25 cellular contexts compared by ENCODE assay signal in genomic region chr17:33438578-33438977, GRCh38.
DNase-seq lines count a peak whose midpoint lies in the region; ATAC-seq, FAIRE-seq and TF ChIP-seq lines count a peak whose summit lies in the region.
"Had no signal": no experiment of that assay in that cellular context is flagged by ENCODE, and none has a peak within 500 bp of the region (broad histone marks: within the 10 kb centered on the region; RNA-seq: fewer than 3 reads in every experiment).

No MANE protein-coding gene starts in this region.

- no peak overlapping the region for H3K18ac ChIP-seq in mesenchymal stem cell (ENCODE audit: low read depth in 1 of 2, low read length in 2 of 2)

- no peaks in the 10 kb centered on the region for H4K20me1 ChIP-seq in osteoblast (ENCODE audit: insufficient read depth, low read length)
- H4K20me1 ChIP-seq: BLaER1 treated with 17β-estradiol and CSF1 and Interleukin-3, amounts not matched to agents 10 nM and 100 nM had no signal

- no peak overlapping the region for H2AK5ac ChIP-seq in mesenchymal stem cell (ENCODE audit: low read length, severe bottlenecking)

- H3K4me2 ChIP-seq in mesenchymal stem cell (ENCODE audit: low read length, poor library complexity, severe bottlenecking) = no peak overlapping the region
- H3K4me2 ChIP-seq in osteoblast (ENCODE audit: insufficient read depth, low read length) = no peak overlapping the region
- H3K4me2 ChIP-seq: A549 had no signal

- H3K79me1 ChIP-seq in mesenchymal stem cell (replicated peaks; ENCODE audit: low read length, poor library complexity, severe bottlenecking) = no peaks in the 10 kb centered on the region

- H3K27me3 ChIP-seq in bronchial epithelial cell (ENCODE audit: control insufficient read depth, insufficient read depth, low read length) (no peaks in the 10 kb centered on the region), mesenchymal stem cell (ENCODE audit: control insufficient read depth in 1 of 2, insufficient read depth in 1 of 2, low read length in 2 of 2) (no peaks in the 10 kb centered on the region), osteoblast (ENCODE audit: insufficient read depth, low read length) (no peaks in the 10 kb centered on the region), body of pancreas (no peaks in the 10 kb centered on the region)
- H3K27me3 ChIP-seq: BE2C; BLaER1 treated with 17β-estradiol and CSF1 and Interleukin-3, amounts not matched to agents 10 nM and 100 nM had no signal

- no peak overlapping the region for H2AFZ ChIP-seq in mesenchymal stem cell (ENCODE audit: low read depth, low read length)
- no peak overlapping the region for H2AFZ ChIP-seq in osteoblast (ENCODE audit: low read length)

- H3K4ac ChIP-seq in mesenchymal stem cell (ENCODE audit: low read depth in 1 of 2, low read length in 2 of 2) = no peak overlapping the region

- TF ChIP-seq POLR2A in body of pancreas (IDR thresholded peaks at IDR 0.05) = no peak

- no peak for ATAC-seq in body of pancreas
- ATAC-seq: A549 had no signal

- no peak overlapping the region for H3K14ac ChIP-seq in mesenchymal stem cell (ENCODE audit: low read length in 2 of 2)

- peak overlapping the region; percentile 73 for H2BK120ac ChIP-seq in mesenchymal stem cell (ENCODE audit: low read depth, low read length)

- no peaks in the 10 kb centered on the region for H3K9me3 ChIP-seq in mesenchymal stem cell (ENCODE audit: control insufficient read depth, low read length)
- H3K9me3 ChIP-seq in osteoblast (ENCODE audit: low read depth, low read length) = no peaks in the 10 kb centered on the region
- H3K9me3 ChIP-seq in body of pancreas = no peaks in the 10 kb centered on the region
- H3K9me3 ChIP-seq: BE2C, HAP-1 had no signal

- H2BK12ac ChIP-seq in mesenchymal stem cell (ENCODE audit: low read length in 2 of 2) = no peak overlapping the region

- no peak for TF ChIP-seq CTCF in bronchial epithelial cell (IDR thresholded peaks at IDR 0.05; ENCODE audit: insufficient read depth, low read length, severe bottlenecking)
- TF ChIP-seq CTCF in osteoblast (IDR thresholded peaks at IDR 0.05; ENCODE audit: extremely low read depth, low read depth, low read length) = no peak
- no peak for TF ChIP-seq CTCF in body of pancreas (IDR thresholded peaks at IDR 0.05)

- H3K36me3 ChIP-seq in bronchial epithelial cell (ENCODE audit: control insufficient read depth, insufficient read depth, low read length) (no peaks in the 10 kb centered on the region), mesenchymal stem cell (ENCODE audit: control insufficient read depth in 1 of 2, insufficient read depth in 2 of 2, low read depth in 1 of 2, low read length in 2 of 2) (no peaks in the 10 kb centered on the region), osteoblast (ENCODE audit: insufficient read depth, low read length) (no peaks in the 10 kb centered on the region), body of pancreas (replicated peaks in 1 of 2; ENCODE audit: insufficient read depth in 1 of 2, low read depth in 2 of 2) (no peaks in the 10 kb centered on the region)
- H3K36me3 ChIP-seq: BE2C; BLaER1 treated with 17β-estradiol and CSF1 and Interleukin-3, amounts not matched to agents 10 nM and 100 nM; HAP-1 had no signal

- no peaks in the 10 kb centered on the region for H3K79me2 ChIP-seq in osteoblast (ENCODE audit: insufficient read depth, low read length)

- no peak overlapping the region for H3K23ac ChIP-seq in mesenchymal stem cell (ENCODE audit: low read length in 2 of 2)

- DNase-seq in NAMALWA (ENCODE audit: low spot score) (peak; percentile 2), bronchial epithelial cell (ENCODE audit: low read depth) (peak; percentile 2), mesenchymal stem cell (no peak), osteoblast (ENCODE audit: insufficient read length, low spot score, missing footprints) (peak; percentile 47), anterior cingulate cortex (lab: John Stamatoyannopoulos, UW) (no peak), body of pancreas (no peak), NCI-H524 treated with DMSO at 0.1 percent for 48 hours (lab: John Stamatoyannopoulos, UW) (no peak)
- DNase-seq: 8988T; ACHN; AML-193; BE2C; CD4-positive, alpha-beta T cell; CD8-positive, alpha-beta memory T cell; DMS 273 treated with DMSO at 0.1 percent for 48 hours; DMS53; DND-41; GOT3; HFFc6 had no signal

- intact Hi-C loops in body of pancreas (cut with DNase I) = no loop called here

- H3K9ac ChIP-seq in mesenchymal stem cell (ENCODE audit: low read length) = no peak overlapping the region
- H3K9ac ChIP-seq: BLaER1 treated with 17β-estradiol and CSF1 and Interleukin-3, amounts not matched to agents 10 nM and 100 nM had no signal

- WGBS in mesenchymal stem cell = no CpG with 5 or more reads among the region's 1 CpG
- WGBS in body of pancreas, 2 donors = 36 to 65% methylated on average over 1 of the region's 1 CpG

- no peak overlapping the region for H4K91ac ChIP-seq in mesenchymal stem cell (ENCODE audit: low read length)

- peak overlapping the region; percentile 67 for H2BK15ac ChIP-seq in mesenchymal stem cell (ENCODE audit: low read depth, poor library complexity, severe bottlenecking)

- H3K27ac ChIP-seq in mesenchymal stem cell (ENCODE audit: low read length, poor library complexity, severe bottlenecking) (no peak overlapping the region), osteoblast (ENCODE audit: low read depth, low read length) (no peak overlapping the region), body of pancreas (no peak overlapping the region)
- H3K27ac ChIP-seq: A549 had no signal

- FAIRE-seq in bronchial epithelial cell (lab: Jason Lieb, UNC) = no peak
- FAIRE-seq: A549, D721Med, G401.6, GM12892, H54 had no signal

- H3K4me3 ChIP-seq in bronchial epithelial cell (ENCODE audit: low read depth, low read length) (no peak overlapping the region), mesenchymal stem cell (ENCODE audit: insufficient read depth in 1 of 2, low read depth in 1 of 2, low read length in 2 of 2) (no peak overlapping the region), osteoblast (ENCODE audit: insufficient read depth, low read length) (no peak overlapping the region), body of pancreas (no peak overlapping the region)
- H3K4me3 ChIP-seq: A549; BLaER1 treated with 17β-estradiol and CSF1 and Interleukin-3, amounts not matched to agents 10 nM and 100 nM; HAP-1 had no signal

- H3K4me1 ChIP-seq in mesenchymal stem cell (ENCODE audit: control insufficient read depth, insufficient read depth, low read depth, low read length) = no peaks in the 10 kb centered on the region
- H3K4me1 ChIP-seq in osteoblast (ENCODE audit: insufficient read depth, low read length) = no peaks in the 10 kb centered on the region
- no peaks in the 10 kb centered on the region for H3K4me1 ChIP-seq in body of pancreas
- H3K4me1 ChIP-seq: A549, BE2C, HAP-1 had no signal

- no peak overlapping the region for H2BK5ac ChIP-seq in mesenchymal stem cell (ENCODE audit: low read depth, low read length, poor library complexity, severe bottlenecking)

- H4K8ac ChIP-seq in mesenchymal stem cell (ENCODE audit: low read length) = no peak overlapping the region

Comparison
In these comparisons a context has a peak if more than half of its experiments do, and no peak if none do; other contexts are left out.
1. DNase-seq: peak in NAMALWA (single experiment), bronchial epithelial cell (single experiment) and osteoblast (single experiment); none in mesenchymal stem cell (single experiment), anterior cingulate cortex (0 of 58), body of pancreas (0 of 4) and NCI-H524 treated with DMSO at 0.1 percent for 48 hours (single experiment).